8 cellular contexts compared by ENCODE assay signal in the genomic region with DNA sequence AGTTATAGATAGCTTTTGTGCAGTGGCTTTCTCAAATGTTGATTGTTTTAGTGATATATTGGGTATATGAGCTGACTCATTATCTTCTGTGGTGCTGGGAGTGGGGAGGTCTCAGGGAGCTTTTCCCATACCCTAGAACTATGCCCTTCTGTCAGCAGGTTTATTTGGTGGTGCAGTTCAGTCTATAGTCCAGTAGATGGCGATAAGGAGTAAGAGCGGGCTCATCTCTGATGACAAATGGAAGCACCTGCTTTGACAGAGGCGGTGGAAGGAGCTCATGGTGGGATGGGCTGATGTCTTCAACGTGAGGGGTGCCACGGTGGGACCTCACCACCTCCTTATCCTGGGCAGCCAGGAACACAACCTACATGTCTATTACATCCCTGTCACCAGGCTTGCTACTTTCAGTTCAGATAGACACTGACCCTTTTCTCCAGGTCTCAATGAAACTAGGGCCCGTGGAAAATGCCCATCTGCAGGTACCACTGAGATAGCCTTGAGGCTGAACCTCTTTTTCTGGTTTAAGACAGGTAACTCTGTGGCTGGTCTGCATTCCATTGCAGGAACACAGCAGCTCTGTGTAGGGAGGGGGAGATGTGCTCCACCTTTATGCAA. TPM values are rescaled to one million over a fixed set of nuclear protein-coding genes. Genes with fewer than 3 reads are reported as not detected.
DNase-seq lines count a peak whose midpoint lies in the region; TF ChIP-seq lines count a peak whose summit lies in the region.

No MANE protein-coding gene starts in this region.

- H3K4me3 ChIP-seq in Loucy (ENCODE audit: low read length, poor library complexity, severe bottlenecking) = no peak overlapping the region
- no peak overlapping the region for H3K4me3 ChIP-seq in mesendoderm (ENCODE audit: low read length)
- no peak overlapping the region for H3K4me3 ChIP-seq in uterus

- no peak overlapping the region for H2BK5ac ChIP-seq in H9 (ENCODE audit: insufficient read length, low read length)
- no peak overlapping the region for H2BK5ac ChIP-seq in mesendoderm (ENCODE audit: low read length)

- no peak overlapping the region for H3K14ac ChIP-seq in H9 (ENCODE audit: insufficient read depth, low read length)

- H3K36me3 ChIP-seq in Loucy (ENCODE audit: insufficient read depth, low read length) (no peaks in the 10 kb centered on the region), mesendoderm (ENCODE audit: control insufficient read depth, insufficient read depth, low read length) (no peaks in the 10 kb centered on the region), uterus (no peaks in the 10 kb centered on the region)

- no peak overlapping the region for H2AK5ac ChIP-seq in H9 (ENCODE audit: insufficient read length, low read length)
- no peak overlapping the region for H2AK5ac ChIP-seq in mesendoderm (ENCODE audit: low read length)

- H3K79me2 ChIP-seq in H9 (ENCODE audit: insufficient read depth, low read length) (no peaks in the 10 kb centered on the region), Loucy (ENCODE audit: insufficient read depth, low read length) (no peaks in the 10 kb centered on the region), mesendoderm (ENCODE audit: control insufficient read depth, insufficient read depth, low read length) (no peaks in the 10 kb centered on the region)

- no peaks in the 10 kb centered on the region for H3F3A ChIP-seq in Loucy (ENCODE audit: low read depth)

- no peak for TF ChIP-seq POLR2A in uterus (IDR thresholded peaks at IDR 0.05)

- H4K91ac ChIP-seq in H9 (ENCODE audit: insufficient read length, low read depth, low read length) = no peak overlapping the region

- H3K4ac ChIP-seq in H9 (ENCODE audit: low read depth, low read length) (no peak overlapping the region), mesendoderm (ENCODE audit: low read depth, low read length) (no peak overlapping the region)

- H3K27ac Mint-ChIP-seq in H9 (no peak overlapping the region), chondrocyte (ENCODE audit: unreplicated experiment) (no peak overlapping the region)

- intact Hi-C loops in uterus (cut with DNase I; ENCODE audit: low total_unique reads) = no loop called here

- no peak overlapping the region for H3K4me3 Mint-ChIP-seq in H9
- no peak overlapping the region for H3K4me3 Mint-ChIP-seq in chondrocyte (ENCODE audit: unreplicated experiment)

- no peaks in the 10 kb centered on the region; a peak in 1 of 5 replicates for H3K9me3 Mint-ChIP-seq in H9
- H3K9me3 Mint-ChIP-seq in chondrocyte (ENCODE audit: low read depth) = no peaks in the 10 kb centered on the region

- H3K9me3 ChIP-seq in H9 (ENCODE audit: control insufficient read depth, low read depth, low read length) (no peaks in the 10 kb centered on the region), Loucy (ENCODE audit: insufficient read depth, low read depth, low read length) (no peaks in the 10 kb centered on the region), uterus (no peaks in the 10 kb centered on the region)

- H2AFZ ChIP-seq in H9 (ENCODE audit: low read length) = no peak overlapping the region
- H2AFZ ChIP-seq in Loucy (ENCODE audit: low read length) = no peak overlapping the region

- H3K18ac ChIP-seq in H9 (ENCODE audit: insufficient read length, low read depth, low read length) = no peak overlapping the region
- no peak overlapping the region for H3K18ac ChIP-seq in mesendoderm (ENCODE audit: low read length)

- H3K27ac ChIP-seq in H9 (ENCODE audit: insufficient read length, low read depth, low read length) (no peak overlapping the region), mesendoderm (ENCODE audit: low read depth, low read length) (no peak overlapping the region), uterus (no peak overlapping the region)

- H4K20me1 ChIP-seq in H9 (ENCODE audit: control insufficient read depth, insufficient read depth, insufficient read length) (no peaks in the 10 kb centered on the region), Loucy (ENCODE audit: insufficient read depth, low read length, poor library complexity, severe bottlenecking) (no peaks in the 10 kb centered on the region)

- H3K9ac ChIP-seq in H9 (ENCODE audit: extremely low read depth, insufficient read length, low read length) = no peak overlapping the region
- H3K9ac ChIP-seq in Loucy (ENCODE audit: low read depth, low read length, poor library complexity, severe bottlenecking) = no peak overlapping the region
- no peak overlapping the region for H3K9ac ChIP-seq in mesendoderm (ENCODE audit: low read length)

- no peaks in the 10 kb centered on the region for H3K79me1 ChIP-seq in H9 (ENCODE audit: insufficient read depth, low read depth, low read length, poor library complexity, severe bottlenecking)
- no peaks in the 10 kb centered on the region for H3K79me1 ChIP-seq in mesendoderm (ENCODE audit: low read length)

- H3K36me3 Mint-ChIP-seq in H9 (ENCODE audit: insufficient read depth in 1 of 3, low read depth in 3 of 3) = no peaks in the 10 kb centered on the region; a peak in 1 of 7 replicates
- no peaks in the 10 kb centered on the region for H3K36me3 Mint-ChIP-seq in chondrocyte (ENCODE audit: low read depth)

- TF ChIP-seq CTCF in H9 (conservative IDR thresholded peaks at IDR 0.05) = peak; percentile 91
- peak; percentile 97 for TF ChIP-seq CTCF in Loucy (conservative IDR thresholded peaks at IDR 0.05; ENCODE audit: low read length)
- TF ChIP-seq CTCF in chondrocyte (IDR thresholded peaks at IDR 0.05) = peak; percentile 89
- peak; percentile 57 to 67 (median 60) for TF ChIP-seq CTCF in uterus (IDR thresholded peaks at IDR 0.05)

- H3K56ac ChIP-seq in H9 (ENCODE audit: insufficient read length, low read depth, low read length) (no peak overlapping the region), mesendoderm (ENCODE audit: low read length) (no peak overlapping the region)

- H2BK120ac ChIP-seq in H9 (ENCODE audit: low read depth, low read length, poor library complexity, severe bottlenecking) (no peak overlapping the region), mesendoderm (ENCODE audit: low read depth, low read length) (no peak overlapping the region)

- H3K27me3 ChIP-seq in H9 (ENCODE audit: insufficient read depth, low read length) (no peaks in the 10 kb centered on the region), Loucy (ENCODE audit: insufficient read depth, low read length, poor library complexity, severe bottlenecking) (no peaks in the 10 kb centered on the region), mesendoderm (ENCODE audit: insufficient read depth, low read length, poor library complexity) (no peaks in the 10 kb centered on the region), uterus (no peaks in the 10 kb centered on the region)

- H3K4me1 ChIP-seq in H9 (ENCODE audit: insufficient read depth, low read length) (no peaks in the 10 kb centered on the region), Loucy (ENCODE audit: insufficient read depth, low read length, poor library complexity, severe bottlenecking) (no peaks in the 10 kb centered on the region), mesendoderm (ENCODE audit: control insufficient read depth, low read depth, low read length) (no peaks in the 10 kb centered on the region), uterus (no peaks in the 10 kb centered on the region)

- peak; percentile 18 for DNase-seq in activated CD8-positive, alpha-beta memory T cell treated with anti-CD3 and anti-CD28 coated beads, Interleukin-2, amount 50 U/mL, for 4 hours
- DNase-seq in activated CD8-positive, alpha-beta memory T cell treated with anti-CD3 and anti-CD28 coated beads for 24 hours = no peak
- DNase-seq in H9 (peak; percentile 52), SKM-1 (lab: John Stamatoyannopoulos, UW; ENCODE audit: unreplicated experiment) (peak; percentile 32), chondrocyte (ENCODE audit: low spot score) (no peak), mesendoderm (peak; percentile 76), uterus (no peak)

- H2BK15ac ChIP-seq in H9 (ENCODE audit: low read depth, low read length) (no peak overlapping the region), mesendoderm (replicated peaks; ENCODE audit: low read depth) (no peak overlapping the region)

- H2BK20ac ChIP-seq in H9 (ENCODE audit: low read depth, low read length, poor library complexity, severe bottlenecking) = no peak overlapping the region

- H3K27me3 Mint-ChIP-seq in H9 (ENCODE audit: low read depth) (no peaks in the 10 kb centered on the region; the same call in 1 of the 2 replicates), chondrocyte (ENCODE audit: low read depth) (peaks cover 15% of the 10 kb centered on the region)

- H2BK12ac ChIP-seq in H9 (ENCODE audit: insufficient read length, low read depth, low read length) = no peak overlapping the region

- H3K4me1 Mint-ChIP-seq in H9 (peaks cover 6 to 12% of the 10 kb centered on the region in 2 experiments), chondrocyte (ENCODE audit: low read depth) (no peaks in the 10 kb centered on the region)

- H3K23me2 ChIP-seq in H9 (ENCODE audit: insufficient read length, low read depth, low read length, poor library complexity, severe bottlenecking) = no peaks in the 10 kb centered on the region

- no CpG with 5 or more reads among the region's 6 CpGs for WGBS in H9 (ENCODE audit: extremely low coverage, insufficient read length, low lambda C conversion rate)
- WGBS in mesendoderm (ENCODE audit: extremely low coverage, insufficient coverage, low lambda C conversion rate) = no CpG with 5 or more reads among the region's 6 CpGs

- H3K4me2 ChIP-seq in H9 (ENCODE audit: insufficient read depth, insufficient read length, low read length) (no peak overlapping the region), Loucy (ENCODE audit: low read depth, low read length, poor library complexity, severe bottlenecking) (no peak overlapping the region), mesendoderm (ENCODE audit: low read length) (no peak overlapping the region)

- no peak overlapping the region for H3K23ac ChIP-seq in H9 (ENCODE audit: insufficient read length, low read depth, low read length)
- no peak overlapping the region for H3K23ac ChIP-seq in mesendoderm (ENCODE audit: low read length)

- H3T11ph ChIP-seq in H9 (ENCODE audit: low read length) = no peak overlapping the region

- no peak overlapping the region for H4K8ac ChIP-seq in H9 (replicated peaks; ENCODE audit: insufficient read length, low read depth, low read length)
- no peak overlapping the region for H4K8ac ChIP-seq in mesendoderm (ENCODE audit: low read depth, low read length)

- H4K5ac ChIP-seq in H9 (ENCODE audit: insufficient read length, low read depth, low read length) (no peak overlapping the region), mesendoderm (ENCODE audit: low read length) (no peak overlapping the region)

- H3K9me2 ChIP-seq in Loucy (replicated peaks; ENCODE audit: low read depth, low read length) = no peaks in the 10 kb centered on the region

RNA-seq across cellular contexts. Expression of a gene that starts 13.0 kb away (rescaled TPM):
- total RNA-seq in H9 (2021) = 0.33 and 0.35 TPM in 2 replicates
- total RNA-seq in chondrocyte = 0.19 to 0.23 TPM in 2 of 3 replicates, not detected in the other
- polyA plus RNA-seq in mesendoderm (2013, experiment 1 of 2) = not detected
- not detected for polyA plus RNA-seq in mesendoderm (2013, experiment 2 of 2)
- total RNA-seq in uterus = 1 to 10 TPM in 1 of 4 donors, under 1 TPM in 1, not detected in 2; 0.40 to 1.0 TPM

RNA-seq across cellular contexts. Expression of a gene that starts 29.7 kb away (rescaled TPM):
- total RNA-seq in H9 (2021) (not detected in 2 replicates), chondrocyte (not detected in 3 replicates), uterus (not detected)
- polyA plus RNA-seq in mesendoderm (2013, experiment 1 of 2) = not detected
- polyA plus RNA-seq in mesendoderm (2013, experiment 2 of 2) = not detected

RNA-seq across cellular contexts. Expression of a gene that starts 33.0 kb away (rescaled TPM):
- total RNA-seq in H9 (2021) (not detected in 2 replicates), chondrocyte (not detected in 3 replicates), uterus (not detected)
- polyA plus RNA-seq in mesendoderm (2013, experiment 1 of 2) = not detected
- polyA plus RNA-seq in mesendoderm (2013, experiment 2 of 2) = not detected

RNA-seq across cellular contexts. Expression of a gene that starts 40.7 kb away (rescaled TPM):
- total RNA-seq in H9 (2021) = 0.26 and 0.33 TPM in 2 replicates
- total RNA-seq in chondrocyte = 0.07 to 0.21 TPM in 2 of 3 replicates, not detected in the other
- polyA plus RNA-seq in mesendoderm (2013, experiment 1 of 2) = 0.28 TPM
- 0.49 TPM for polyA plus RNA-seq in mesendoderm (2013, experiment 2 of 2)
- total RNA-seq in uterus = under 1 TPM in 2 of 4 donors, not detected in 2; 0.09 to 0.14 TPM

RNA-seq across cellular contexts. Expression of a gene that starts 50.4 kb away (rescaled TPM):
- total RNA-seq in H9 (2021) (not detected in 2 replicates), chondrocyte (not detected in 3 replicates), uterus (not detected)
- polyA plus RNA-seq in mesendoderm (2013, experiment 1 of 2) = not detected
- polyA plus RNA-seq in mesendoderm (2013, experiment 2 of 2) = not detected

Comparison
In these comparisons a context has a peak if more than half of its experiments do, and no peak if none do; other contexts are left out.
1. DNase-seq: peak in activated CD8-positive, alpha-beta memory T cell treated with anti-CD3 and anti-CD28 coated beads, Interleukin-2, amount 50 U/mL, for 4 hours (single experiment), H9 (single experiment), SKM-1 (single experiment) and mesendoderm (single experiment); none in activated CD8-positive, alpha-beta memory T cell treated with anti-CD3 and anti-CD28 coated beads for 24 hours (single experiment), chondrocyte (single experiment) and uterus (0 of 2).
2. Peak in every context shown above with its lines, with median percentiles within 50 percentile points of each other: CTCF ChIP-seq.